ENCODE assay signal across 8 cellular contexts in the genomic region with DNA sequence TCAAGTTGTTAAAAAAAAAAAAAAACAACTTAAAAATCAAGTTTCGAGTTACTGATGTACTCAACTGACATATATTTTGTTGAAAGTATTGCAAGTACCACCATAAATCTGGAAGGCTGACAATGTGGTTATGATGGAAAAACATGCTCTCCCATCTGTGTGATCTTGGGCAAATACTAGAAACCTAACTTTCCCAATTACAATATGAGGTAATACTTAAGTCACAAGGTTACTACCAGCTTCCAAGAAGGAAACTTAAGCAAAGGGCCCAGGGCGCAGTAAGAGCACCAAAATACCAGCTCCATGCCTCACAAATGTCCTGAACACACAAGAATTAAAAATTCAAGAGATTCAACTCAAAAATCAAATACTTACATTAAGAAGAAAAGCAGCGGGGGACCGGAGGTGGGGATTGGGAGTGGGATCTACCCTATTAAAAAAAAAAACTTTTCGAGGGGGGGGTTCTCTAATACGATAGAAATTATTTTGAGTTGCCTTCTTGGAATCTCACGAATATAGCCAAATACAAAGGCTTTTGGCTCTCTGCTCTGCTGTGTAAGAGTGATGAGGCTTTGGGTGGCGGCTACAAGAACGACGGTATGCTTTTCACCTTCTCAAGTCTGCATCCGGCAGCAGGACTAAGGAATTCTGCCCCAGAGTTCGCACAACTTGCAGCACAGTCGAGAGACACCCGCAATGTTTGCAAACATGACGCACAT. TPM values are rescaled to one million over a fixed set of nuclear protein-coding genes. Genes with fewer than 3 reads are reported as not detected.
A peak's percentile ranks its signal among the peaks of the same experiment; 100 is the strongest.
DNase-seq lines count a peak whose midpoint lies in the region; ATAC-seq, FAIRE-seq and TF ChIP-seq lines count a peak whose summit lies in the region.

No MANE protein-coding gene starts in this region.

- DNase-seq in Caco-2 = peak; percentile 48 to 50
- DNase-seq in HFF-Myc (ENCODE audit: extremely low read depth, low read depth) = no peak
- DNase-seq in SK-N-SH = peak; percentile 23
- DNase-seq in colonic mucosa = peak; percentile 45
- peak; percentile 37 for DNase-seq in HepG2 (ENCODE audit: low spot score)
- DNase-seq in suprapubic skin (ENCODE audit: low spot score in 2 of 2) = no peak
- no peak for DNase-seq in OCI-M2 (lab: John Stamatoyannopoulos, UW; ENCODE audit: unreplicated experiment)
- DNase-seq in T1000 (lab: John Stamatoyannopoulos, UW) = no peak

- H3K4me3 ChIP-seq in Caco-2 (ENCODE audit: low read depth, low read length) = peak overlapping the region; percentile 75
- peak overlapping the region; percentile 88 for H3K4me3 ChIP-seq in HFF-Myc (replicated peaks; ENCODE audit: low read depth, low read length)
- peak overlapping the region; percentile 82 to 98 for H3K4me3 ChIP-seq in SK-N-SH (ENCODE audit: low read depth in 2 of 2, low read length in 1 of 2)
- peak overlapping the region; percentile 87 for H3K4me3 ChIP-seq in colonic mucosa
- peak overlapping the region; percentile 84 to 91 (median 85) for H3K4me3 ChIP-seq in HepG2 (replicated peaks in 1 of 3; ENCODE audit: insufficient read depth in 1 of 3, low read depth in 2 of 3, low read length in 3 of 3)
- H3K4me3 ChIP-seq in suprapubic skin = peak overlapping the region; percentile 87

- BruUV-seq in Caco-2 (replicated peaks; lab: Mats Ljungman, UMichigan) (TSS peak; percentile 22), HepG2 (replicated peaks; lab: Mats Ljungman, UMichigan) (no TSS peak)

- no peak for TF ChIP-seq CTCF in Caco-2 (IDR thresholded peaks at IDR 0.05; ENCODE audit: insufficient read depth in 1 of 2, low read depth in 1 of 2, low read length in 1 of 2, severe bottlenecking in 1 of 2, unreplicated experiment in 1 of 2)
- no peak for TF ChIP-seq CTCF in HFF-Myc (IDR thresholded peaks at IDR 0.05; ENCODE audit: low read depth, low read length, missing control alignments)
- no peak for TF ChIP-seq CTCF in SK-N-SH (IDR thresholded peaks at IDR 0.05)
- TF ChIP-seq CTCF in colonic mucosa (IDR thresholded peaks at IDR 0.05) = no peak
- TF ChIP-seq CTCF in HepG2 (CRISPR knock-in tag; IDR thresholded peaks at IDR 0.05) = no peak
- TF ChIP-seq CTCF in suprapubic skin (IDR thresholded peaks at IDR 0.05) = no peak

- POLR2A ChIA-PET in Caco-2 (lab: Charles Lee) = no interaction called here
- POLR2A ChIA-PET in SK-N-SH (lab: Yijun Ruan, JAX) = interaction anchor here (1.3 kb wide), 1 partner anchor 107 kb away, joined by 5 read pairs; the partner anchor contains the start of gene ATL1
- POLR2A ChIA-PET in HepG2 (lab: Yijun Ruan, JAX) = interaction anchor here (0.7 to 1.1 kb wide), 2 partner anchors 10 to 66 kb away, joined by 3 to 4 read pairs; no protein-coding TSS in a partner anchor

- CTCF ChIA-PET in Caco-2 (lab: Charles Lee) (interaction anchor here (1.6 kb wide), 1 partner anchor 46 kb away, joined by 3 read pairs; no protein-coding TSS in a partner anchor), SK-N-SH (lab: Yijun Ruan, JAX) (interaction anchor here (0.8 to 1.5 kb wide), 3 partner anchors 10 to 124 kb away, joined by 3 to 5 read pairs (median 3); partner anchors contain the start of gene ATL1), HepG2 (lab: Yijun Ruan, JAX; ENCODE audit: low intra/inter-chr PET ratio, low total read pairs) (no interaction called here)

- TF ChIP-seq EP300 in SK-N-SH (IDR thresholded peaks at IDR 0.05; ENCODE audit: borderline replicate concordance in 1 of 2, low read depth in 1 of 2, low read length in 1 of 2) (no peak), HepG2 (IDR thresholded peaks at IDR 0.05; ENCODE audit: low read depth in 2 of 2, low read length in 2 of 2) (no peak), HepG2 (CRISPR knock-in tag; IDR thresholded peaks at IDR 0.05; ENCODE audit: borderline replicate concordance) (no peak), suprapubic skin (IDR thresholded peaks at IDR 0.05) (no peak)

- H3K27me3 Mint-ChIP-seq in Caco-2 (ENCODE audit: insufficient read depth, unreplicated experiment) = no peaks in the 10 kb centered on the region

- intact Hi-C loops in Caco-2 (cut with micrococcal nuclease; ENCODE audit: unreplicated experiment) (no loop called here), colonic mucosa (cut with DNase I) (no loop called here), HepG2 (cut with micrococcal nuclease; ENCODE audit: unreplicated experiment) (no loop called here)

- H3K4me2 ChIP-seq in SK-N-SH (peak overlapping the region; percentile 94), HepG2 (ENCODE audit: low read depth, low read length) (peak overlapping the region; percentile 79)

- H3K4me1 ChIP-seq in Caco-2 (peaks cover 28% of the 10 kb centered on the region), SK-N-SH (ENCODE audit: control insufficient read depth in 1 of 2, insufficient read depth in 2 of 2, low read depth in 1 of 2, low read length in 1 of 2) (peaks cover 11 to 16% of the 10 kb centered on the region in 2 experiments), colonic mucosa (no peaks in the 10 kb centered on the region), HepG2 (ENCODE audit: insufficient read depth, low read length) (peaks cover 40% of the 10 kb centered on the region), suprapubic skin (peaks cover 30% of the 10 kb centered on the region)

- H3K27me3 ChIP-seq in Caco-2 (replicated peaks; ENCODE audit: control insufficient read depth, insufficient read depth, low read length) (no peaks in the 10 kb centered on the region), SK-N-SH (ENCODE audit: insufficient read depth) (no peaks in the 10 kb centered on the region), colonic mucosa (no peaks in the 10 kb centered on the region), HepG2 (ENCODE audit: control insufficient read depth in 1 of 2, insufficient read depth in 2 of 2, low read length in 2 of 2) (no peaks in the 10 kb centered on the region), suprapubic skin (no peaks in the 10 kb centered on the region)

- peaks cover 21% of the 10 kb centered on the region for H3K36me3 Mint-ChIP-seq in Caco-2 (ENCODE audit: insufficient read depth, unreplicated experiment)

- H4K20me1 ChIP-seq in SK-N-SH (ENCODE audit: insufficient read depth) (peaks cover 8% of the 10 kb centered on the region; the same call in 1 of the 2 replicates), HepG2 (ENCODE audit: insufficient read depth, low read length) (peaks cover 2% of the 10 kb centered on the region; the same call in 1 of the 2 replicates)

- no peaks in the 10 kb centered on the region for H3K4me1 Mint-ChIP-seq in Caco-2 (ENCODE audit: low read depth, unreplicated experiment)

- H3K9ac ChIP-seq in SK-N-SH (peak overlapping the region; percentile 89), colonic mucosa (ENCODE audit: low read depth in 2 of 2, low read length in 2 of 2) (peak overlapping the region; percentile 60 to 82), HepG2 (ENCODE audit: insufficient read depth, low read depth, low read length) (peak overlapping the region; percentile 78)

- no peaks in the 10 kb centered on the region for H3K9me2 ChIP-seq in SK-N-SH

- no peak overlapping the region for H3K27ac Mint-ChIP-seq in Caco-2 (ENCODE audit: unreplicated experiment)

- H3K36me3 ChIP-seq in Caco-2 (ENCODE audit: control insufficient read depth, insufficient read depth, low read length) (no peaks in the 10 kb centered on the region), SK-N-SH (replicated peaks in 1 of 2; ENCODE audit: control insufficient read depth in 1 of 2, insufficient read depth in 2 of 2, low read length in 1 of 2) (peaks cover 7 to 18% of the 10 kb centered on the region in 2 experiments), colonic mucosa (no peaks in the 10 kb centered on the region), HepG2 (replicated peaks in 1 of 2; ENCODE audit: control insufficient read depth in 1 of 2, insufficient read depth in 2 of 2, low read length in 2 of 2) (peaks cover 0 to 2% of the 10 kb centered on the region in 2 experiments; a peak in 2 of 5 replicates), suprapubic skin (no peaks in the 10 kb centered on the region)

- in situ Hi-C loops in HepG2 (cut with HindIII; ENCODE audit: extremely low pct_ligation_motif_present, low pct_unique_long_range_greater_than_20kb) = no loop called here

- H3K4me3 Mint-ChIP-seq in Caco-2 (ENCODE audit: unreplicated experiment) = no peak overlapping the region

- TF ChIP-seq RAD21 in SK-N-SH (IDR thresholded peaks at IDR 0.05; ENCODE audit: low read length) = no peak
- no peak for TF ChIP-seq RAD21 in HepG2 (CRISPR knock-in tag; IDR thresholded peaks at IDR 0.05)

- TF ChIP-seq POLR2A in HepG2 (IDR thresholded peaks at IDR 0.05; ENCODE audit: insufficient read depth in 1 of 2, low read depth in 2 of 2, low read length in 2 of 2) (no peak), suprapubic skin (IDR thresholded peaks at IDR 0.05) (no peak)

- no peak for FAIRE-seq in HepG2 (lab: Jason Lieb, UNC)

- peaks cover 6% of the 10 kb centered on the region for H3F3A ChIP-seq in SK-N-SH (replicated peaks; ENCODE audit: insufficient read depth)

- ATAC-seq in HepG2 = peak; percentile 23

- peak overlapping the region; percentile 32 for H2AFZ ChIP-seq in SK-N-SH (ENCODE audit: low read depth)
- H2AFZ ChIP-seq in HepG2 (ENCODE audit: low read length) = peak overlapping the region; percentile 71

- no peaks in the 10 kb centered on the region for H3K9me3 Mint-ChIP-seq in Caco-2 (ENCODE audit: unreplicated experiment)

- H3K27ac ChIP-seq in SK-N-SH (ENCODE audit: low read depth in 2 of 2, low read length in 1 of 2) (peak overlapping the region; percentile 89 to 95), colonic mucosa (peak overlapping the region; percentile 96), HepG2 (ENCODE audit: extremely low read length, insufficient read depth, low read length) (peak overlapping the region; percentile 82), suprapubic skin (peak overlapping the region; percentile 99)

- WGBS in SK-N-SH (ENCODE audit: low lambda C conversion rate) = 6% methylated on average over 15 of the region's 15 CpGs
- 3% methylated on average over 10 of the region's 15 CpGs for WGBS in HepG2 (ENCODE audit: low lambda C conversion rate)
- WGBS in suprapubic skin = 2% methylated on average over 15 of the region's 15 CpGs

- H3K9me3 ChIP-seq in Caco-2 (no peaks in the 10 kb centered on the region), SK-N-SH (no peaks in the 10 kb centered on the region), colonic mucosa (no peaks in the 10 kb centered on the region), HepG2 (ENCODE audit: low read length) (no peaks in the 10 kb centered on the region), suprapubic skin (no peaks in the 10 kb centered on the region)

- H3K79me2 ChIP-seq in SK-N-SH (ENCODE audit: insufficient read depth) (peaks cover 56% of the 10 kb centered on the region), HepG2 (ENCODE audit: insufficient read depth, low read length) (peaks cover 22% of the 10 kb centered on the region)

RNA-seq across cellular contexts. Expression of gene SAV1, which starts 1.2 kb away (rescaled TPM):
- 28.0 and 28.3 TPM in 2 replicates for total RNA-seq in Caco-2 (2022)
- polyA plus RNA-seq in SK-N-SH (2012; rRNA removed) = 8.9 and 9.2 TPM in 2 replicates
- 14.4 and 17.2 TPM in 2 replicates for polyA plus RNA-seq in SK-N-SH (2012; cell fraction: cytosol; rRNA removed)
- polyA plus RNA-seq in SK-N-SH (2012; cell fraction: nucleus; rRNA removed) = 3.5 and 6.3 TPM in 2 replicates
- total RNA-seq in colonic mucosa = 10 to 100 TPM; 15.9 to 21.8 TPM
- total RNA-seq in HepG2 (2016; rRNA removed; fragmentation: Illumina TruSeq; extraction: Trizol) = 8.1 and 8.2 TPM in 2 replicates
- 5.7 and 6.1 TPM in 2 replicates for total RNA-seq in HepG2 (2016; cell fraction: cytosol; rRNA removed; fragmentation: Illumina TruSeq; extraction: Trizol; ENCODE audit: low read depth)
- total RNA-seq in HepG2 (2016; cell fraction: insoluble cytoplasmic fraction; rRNA removed; fragmentation: Illumina TruSeq; extraction: Trizol) = 8.2 and 10.4 TPM in 2 replicates
- 14.1 and 14.6 TPM in 2 replicates for total RNA-seq in HepG2 (2016; cell fraction: membrane; rRNA removed; fragmentation: Illumina TruSeq; extraction: Trizol)
- total RNA-seq in HepG2 (2016; cell fraction: nucleus; rRNA removed; fragmentation: Illumina TruSeq; extraction: Trizol) = 8.7 and 12.4 TPM in 2 replicates
- polyA plus RNA-seq in HepG2 (2011; rRNA removed) = 6.2 and 7.3 TPM in 2 replicates
- 3.8 and 5.5 TPM in 2 replicates for polyA plus RNA-seq in HepG2 (2011; cell fraction: cytosol; rRNA removed)
- polyA plus RNA-seq in HepG2 (2011; cell fraction: nucleus; rRNA removed) = 1.7 and 3.1 TPM in 2 replicates
- 8.6 and 11.5 TPM in 2 replicates for polyA plus RNA-seq in HepG2 (2012)
- polyA plus RNA-seq in HepG2 (2016; cell fraction: cytosol; fragmentation: Illumina TruSeq; extraction: Trizol; ENCODE audit: low read depth) = 6.8 and 7.8 TPM in 2 replicates
- 12.2 and 17.2 TPM in 2 replicates for polyA plus RNA-seq in HepG2 (2016; cell fraction: insoluble cytoplasmic fraction; fragmentation: Illumina TruSeq; extraction: Trizol; ENCODE audit: low read depth)
- 17.1 and 18.9 TPM in 2 replicates for polyA plus RNA-seq in HepG2 (2016; cell fraction: membrane; fragmentation: Illumina TruSeq; extraction: Trizol; ENCODE audit: low read depth)
- polyA plus RNA-seq in HepG2 (2016; cell fraction: nucleus; fragmentation: Illumina TruSeq; extraction: Trizol; ENCODE audit: insufficient read depth, low read depth) = 9.8 and 9.9 TPM in 2 replicates
- 2.9 and 12.9 TPM in 2 replicates for polyA minus RNA-seq in HepG2 (2011; rRNA and poly(A)+ RNA removed; ENCODE audit: low replicate concordance)
- polyA minus RNA-seq in HepG2 (2011; cell fraction: cytosol; rRNA and poly(A)+ RNA removed) = 5.4 and 6.7 TPM in 2 replicates
- 16.2 and 17.7 TPM in 2 replicates for polyA minus RNA-seq in HepG2 (2011; cell fraction: nucleus; rRNA and poly(A)+ RNA removed)
- total RNA-seq in suprapubic skin = 10 to 100 TPM; 23.3 to 40.0 (median 26.2) TPM

Comparison
In these comparisons a context has a peak if more than half of its experiments do, and no peak if none do; other contexts are left out.
1. DNase-seq: peak in Caco-2 (2 of 2), SK-N-SH (single experiment), colonic mucosa (single experiment) and HepG2 (single experiment); none in HFF-Myc (single experiment), suprapubic skin (0 of 2), OCI-M2 (single experiment) and T1000 (single experiment).
2. Peak in every context shown above with its lines, with median percentiles within 50 percentile points of each other: H3K4me3 ChIP-seq, H3K27ac ChIP-seq and H3K9ac ChIP-seq.